1 cellular context compared by ENCODE assay signal in the genomic region with DNA sequence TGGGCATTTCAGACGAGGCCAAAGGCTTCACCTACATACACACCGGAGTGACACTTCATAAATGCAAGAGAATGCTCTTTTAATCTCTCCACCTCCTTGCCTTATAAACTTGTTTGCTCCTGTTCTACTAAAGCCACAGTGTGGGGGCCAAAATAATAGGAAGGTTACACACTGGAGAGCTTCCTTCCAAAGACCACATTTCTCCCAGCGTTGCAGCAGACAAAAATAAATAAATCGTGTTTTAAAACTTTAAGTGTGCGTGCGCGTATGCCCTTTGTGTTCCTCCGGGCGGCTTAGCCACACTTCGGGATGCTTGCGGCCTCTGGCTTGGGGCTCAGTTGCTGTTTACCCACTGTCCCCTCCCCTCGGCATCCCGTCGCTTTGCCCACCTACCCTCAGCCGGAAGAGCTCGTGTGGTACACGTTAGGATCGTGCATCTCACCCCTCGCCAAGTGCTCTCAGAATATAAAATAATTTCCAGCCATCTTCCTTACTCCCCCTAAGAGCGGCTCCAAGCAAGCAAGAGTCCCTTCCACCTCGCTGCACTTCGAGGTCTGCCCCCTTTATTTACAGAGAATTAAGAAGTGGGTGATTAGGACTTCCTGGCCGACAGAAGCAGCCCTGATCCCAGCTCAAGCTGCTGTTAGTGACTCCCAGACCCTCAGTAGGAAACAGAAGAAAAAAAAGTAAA.
TF ChIP-seq lines count a peak whose summit lies in the region.

No MANE protein-coding gene starts in this region.

TF ChIP-seq in IMR-90, 13 proteins besides CTCF, POLR2A, EP300 and RAD21 (continued from another document):
- TF ChIP-seq MXI1 (IDR thresholded peaks at IDR 0.05; ENCODE audit: borderline replicate concordance, low read depth, low read length) (no peak), SMC3 (IDR thresholded peaks at IDR 0.05; ENCODE audit: low read depth, low read length) (no peak), BHLHE40 (IDR thresholded peaks at IDR 0.05; ENCODE audit: low read depth, low read length) (no peak), FOS (IDR thresholded peaks at IDR 0.05; ENCODE audit: low read depth, low read length) (no peak), RFX5 (IDR thresholded peaks at IDR 0.05; ENCODE audit: low read depth, low read length) (no peak), MAFK (IDR thresholded peaks at IDR 0.05; ENCODE audit: low read depth, low read length) (no peak)
- TF ChIP-seq, protein P1, sequence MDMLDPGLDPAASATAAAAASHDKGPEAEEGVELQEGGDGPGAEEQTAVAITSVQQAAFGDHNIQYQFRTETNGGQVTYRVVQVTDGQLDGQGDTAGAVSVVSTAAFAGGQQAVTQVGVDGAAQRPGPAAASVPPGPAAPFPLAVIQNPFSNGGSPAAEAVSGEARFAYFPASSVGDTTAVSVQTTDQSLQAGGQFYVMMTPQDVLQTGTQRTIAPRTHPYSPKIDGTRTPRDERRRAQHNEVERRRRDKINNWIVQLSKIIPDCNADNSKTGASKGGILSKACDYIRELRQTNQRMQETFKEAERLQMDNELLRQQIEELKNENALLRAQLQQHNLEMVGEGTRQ (IDR thresholded peaks at IDR 0.05; ENCODE audit: low read depth, low read length): no peak
- TF ChIP-seq, protein P2, sequence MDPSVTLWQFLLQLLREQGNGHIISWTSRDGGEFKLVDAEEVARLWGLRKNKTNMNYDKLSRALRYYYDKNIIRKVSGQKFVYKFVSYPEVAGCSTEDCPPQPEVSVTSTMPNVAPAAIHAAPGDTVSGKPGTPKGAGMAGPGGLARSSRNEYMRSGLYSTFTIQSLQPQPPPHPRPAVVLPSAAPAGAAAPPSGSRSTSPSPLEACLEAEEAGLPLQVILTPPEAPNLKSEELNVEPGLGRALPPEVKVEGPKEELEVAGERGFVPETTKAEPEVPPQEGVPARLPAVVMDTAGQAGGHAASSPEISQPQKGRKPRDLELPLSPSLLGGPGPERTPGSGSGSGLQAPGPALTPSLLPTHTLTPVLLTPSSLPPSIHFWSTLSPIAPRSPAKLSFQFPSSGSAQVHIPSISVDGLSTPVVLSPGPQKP (IDR thresholded peaks at IDR 0.05; ENCODE audit: borderline replicate concordance, low read depth, low read length): no peak
